Comparison of ENCODE assay signal across 7 cellular contexts in genomic region chr12:103548622-103549601, GRCh38. TPM values are rescaled to one million over a fixed set of nuclear protein-coding genes. Genes with fewer than 3 reads are reported as not detected.
DNase-seq lines count a peak whose midpoint lies in the region; ATAC-seq, FAIRE-seq and TF ChIP-seq lines count a peak whose summit lies in the region.

No MANE protein-coding gene starts in this region.

- no peak overlapping the region for H3K4me3 ChIP-seq in bronchial epithelial cell (ENCODE audit: low read depth, low read length)
- H3K4me3 ChIP-seq in kidney epithelial cell (ENCODE audit: low read depth, low read length), result no peak overlapping the region

- no peaks in the 10 kb centered on the region; the same call in 1 of the 2 replicates for H3K27me3 Mint-ChIP-seq in WTC11 (ENCODE audit: low read depth)

- DNase-seq in GM13976 (ENCODE audit: low spot score), result peak; percentile 41
- DNase-seq in NCI-H2171 treated with DMSO at 0.1 percent for 48 hours (lab: John Stamatoyannopoulos, UW), result peak; percentile 76
- peak; percentile 75 for DNase-seq in WTC11 (ENCODE audit: low spot score)
- DNase-seq in bronchial epithelial cell (ENCODE audit: low read depth), result peak; percentile 79
- no peak for DNase-seq in kidney epithelial cell (ENCODE audit: low read depth)
- peak; percentile 74 for DNase-seq in stimulated activated CD4-positive, alpha-beta T cell treated with anti-CD3 and anti-CD28 coated beads, Interleukin-4, amount 100 ng/mL, for 24 hours

- H3K27ac Mint-ChIP-seq in WTC11, result no peak overlapping the region

- peak; percentile 66 for ATAC-seq in HG03045 (IDR thresholded peaks at IDR 0.05; ENCODE audit: unreplicated experiment)
- peak; percentile 81 for ATAC-seq in WTC11

- no peaks in the 10 kb centered on the region for H3K36me3 ChIP-seq in bronchial epithelial cell (ENCODE audit: control insufficient read depth, insufficient read depth, low read length)
- H3K36me3 ChIP-seq in kidney epithelial cell (ENCODE audit: control insufficient read depth, insufficient read depth, low read length), result no peaks in the 10 kb centered on the region

- H3K36me3 Mint-ChIP-seq in WTC11, result peaks cover 5% of the 10 kb centered on the region; the same call in 1 of the 2 replicates

- 0 out of 2 replicates have a peak, but pooled peaks cover 4% of the 10 kb centered on the region for H3K4me1 Mint-ChIP-seq in WTC11

- TF ChIP-seq CTCF in GM13976 (IDR thresholded peaks at IDR 0.05; ENCODE audit: borderline replicate concordance, control extremely low read depth, extremely low read depth, insufficient read depth, missing control alignments) (peak; percentile 73), WTC11 (IDR thresholded peaks at IDR 0.05) (peak; percentile 85), bronchial epithelial cell (IDR thresholded peaks at IDR 0.05; ENCODE audit: insufficient read depth, low read length, severe bottlenecking) (peak; percentile 76), kidney epithelial cell (IDR thresholded peaks at IDR 0.05; ENCODE audit: insufficient read depth, low read length, poor library complexity, severe bottlenecking) (peak; percentile 80)

- peaks cover 8% of the 10 kb centered on the region for H3K9me3 Mint-ChIP-seq in WTC11

- H3K4me3 Mint-ChIP-seq in WTC11, result no peak overlapping the region

- H3K27me3 ChIP-seq in bronchial epithelial cell (ENCODE audit: control insufficient read depth, insufficient read depth, low read length) (no peaks in the 10 kb centered on the region), kidney epithelial cell (ENCODE audit: control insufficient read depth, insufficient read depth, low read length) (no peaks in the 10 kb centered on the region)

- FAIRE-seq in bronchial epithelial cell (lab: Jason Lieb, UNC), result no peak

- CTCF ChIA-PET in WTC11 (lab: Charles Lee), result interaction anchor here (0.6 to 6.3 kb wide), 9 partner anchors 52 to 670 kb away, joined by 3 to 78 read pairs (median 4); no protein-coding TSS in a partner anchor

- POLR2A ChIA-PET in WTC11 (lab: Charles Lee), result no interaction called here

- in situ Hi-C loops in GM13976 (cut with MboI; ENCODE audit: low sequenced_read_pairs, unreplicated experiment), result loop anchor here (10.0 kb wide), 1 partner anchor 604 kb away; no protein-coding TSS in a partner anchor

TF ChIP-seq in WTC11, 78 proteins besides CTCF, POLR2A, EP300 and RAD21:
- TF ChIP-seq, protein P1, sequence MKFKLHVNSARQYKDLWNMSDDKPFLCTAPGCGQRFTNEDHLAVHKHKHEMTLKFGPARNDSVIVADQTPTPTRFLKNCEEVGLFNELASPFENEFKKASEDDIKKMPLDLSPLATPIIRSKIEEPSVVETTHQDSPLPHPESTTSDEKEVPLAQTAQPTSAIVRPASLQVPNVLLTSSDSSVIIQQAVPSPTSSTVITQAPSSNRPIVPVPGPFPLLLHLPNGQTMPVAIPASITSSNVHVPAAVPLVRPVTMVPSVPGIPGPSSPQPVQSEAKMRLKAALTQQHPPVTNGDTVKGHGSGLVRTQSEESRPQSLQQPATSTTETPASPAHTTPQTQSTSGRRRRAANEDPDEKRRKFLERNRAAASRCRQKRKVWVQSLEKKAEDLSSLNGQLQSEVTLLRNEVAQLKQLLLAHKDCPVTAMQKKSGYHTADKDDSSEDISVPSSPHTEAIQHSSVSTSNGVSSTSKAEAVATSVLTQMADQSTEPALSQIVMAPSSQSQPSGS (CRISPR knock-in tag; IDR thresholded peaks at IDR 0.05; ENCODE audit: borderline replicate concordance, low read depth), result no peak
- TF ChIP-seq, protein P2, sequence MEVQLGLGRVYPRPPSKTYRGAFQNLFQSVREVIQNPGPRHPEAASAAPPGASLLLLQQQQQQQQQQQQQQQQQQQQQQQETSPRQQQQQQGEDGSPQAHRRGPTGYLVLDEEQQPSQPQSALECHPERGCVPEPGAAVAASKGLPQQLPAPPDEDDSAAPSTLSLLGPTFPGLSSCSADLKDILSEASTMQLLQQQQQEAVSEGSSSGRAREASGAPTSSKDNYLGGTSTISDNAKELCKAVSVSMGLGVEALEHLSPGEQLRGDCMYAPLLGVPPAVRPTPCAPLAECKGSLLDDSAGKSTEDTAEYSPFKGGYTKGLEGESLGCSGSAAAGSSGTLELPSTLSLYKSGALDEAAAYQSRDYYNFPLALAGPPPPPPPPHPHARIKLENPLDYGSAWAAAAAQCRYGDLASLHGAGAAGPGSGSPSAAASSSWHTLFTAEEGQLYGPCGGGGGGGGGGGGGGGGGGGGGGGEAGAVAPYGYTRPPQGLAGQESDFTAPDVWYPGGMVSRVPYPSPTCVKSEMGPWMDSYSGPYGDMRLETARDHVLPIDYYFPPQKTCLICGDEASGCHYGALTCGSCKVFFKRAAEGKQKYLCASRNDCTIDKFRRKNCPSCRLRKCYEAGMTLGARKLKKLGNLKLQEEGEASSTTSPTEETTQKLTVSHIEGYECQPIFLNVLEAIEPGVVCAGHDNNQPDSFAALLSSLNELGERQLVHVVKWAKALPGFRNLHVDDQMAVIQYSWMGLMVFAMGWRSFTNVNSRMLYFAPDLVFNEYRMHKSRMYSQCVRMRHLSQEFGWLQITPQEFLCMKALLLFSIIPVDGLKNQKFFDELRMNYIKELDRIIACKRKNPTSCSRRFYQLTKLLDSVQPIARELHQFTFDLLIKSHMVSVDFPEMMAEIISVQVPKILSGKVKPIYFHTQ (CRISPR knock-in tag; IDR thresholded peaks at IDR 0.05), result no peak
- TF ChIP-seq TEAD1 (CRISPR knock-in tag; IDR thresholded peaks at IDR 0.05), result 0 out of 2 replicates have a peak, but pooled peaks have one; percentile 27
- no peak for TF ChIP-seq FOXP4 (CRISPR knock-in tag; IDR thresholded peaks at IDR 0.05)
- TF ChIP-seq PRRX2 (CRISPR knock-in tag; IDR thresholded peaks at IDR 0.05), result no peak
- TF ChIP-seq, protein P3, sequence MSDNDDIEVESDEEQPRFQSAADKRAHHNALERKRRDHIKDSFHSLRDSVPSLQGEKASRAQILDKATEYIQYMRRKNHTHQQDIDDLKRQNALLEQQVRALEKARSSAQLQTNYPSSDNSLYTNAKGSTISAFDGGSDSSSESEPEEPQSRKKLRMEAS (CRISPR knock-in tag; IDR thresholded peaks at IDR 0.05), result no peak
- TF ChIP-seq ETV6 (CRISPR knock-in tag; IDR thresholded peaks at IDR 0.05), result no peak
- no peak for TF ChIP-seq ZNF512 (CRISPR knock-in tag; IDR thresholded peaks at IDR 0.05; ENCODE audit: borderline replicate concordance)
TF ChIP-seq in WTC11: peak in this region for 1.

RNA-seq across cellular contexts. Expression of gene STAB2, which starts 38.2 kb away (rescaled TPM):
- total RNA-seq in WTC11 (2021) (0.11 to 0.48 TPM (median 0.16 TPM) in 3 replicates), bronchial epithelial cell (not detected in 2 replicates), kidney epithelial cell (not detected in 2 replicates)

RNA-seq across cellular contexts. Expression of gene C12orf42, which starts 53.1 kb away (rescaled TPM):
- total RNA-seq in WTC11 (2021), result 0.25 to 0.37 TPM (median 0.32 TPM) in 3 replicates
- total RNA-seq in bronchial epithelial cell, result not detected in 2 replicates
- not detected in 2 replicates for total RNA-seq in kidney epithelial cell
